Comparison of ENCODE assay signal across 11 cellular contexts in the genomic region with DNA sequence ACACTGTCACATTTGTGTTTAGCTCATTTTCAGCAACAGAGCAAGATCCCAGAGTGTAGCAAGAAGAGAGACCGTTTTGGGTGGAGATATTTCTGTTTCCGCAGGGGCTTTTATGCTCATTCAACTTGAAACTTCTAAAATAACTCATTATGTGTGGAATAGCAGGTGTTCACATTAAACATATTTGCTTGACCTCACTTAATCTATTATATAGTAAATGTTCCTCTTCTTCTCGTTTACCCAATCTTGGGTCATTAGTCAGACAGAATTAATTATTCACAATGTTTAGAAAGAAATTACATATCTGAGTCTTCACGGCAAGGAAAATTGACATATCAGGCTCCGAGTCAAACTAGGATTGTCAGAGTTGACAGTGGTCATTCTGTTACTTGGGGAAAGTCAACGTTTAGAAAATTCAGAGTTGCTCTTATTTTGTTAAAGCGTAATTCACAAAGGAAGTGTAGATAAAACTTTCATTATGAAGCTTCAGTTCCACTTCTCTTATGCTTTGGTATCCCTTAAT.
DNase-seq lines count a peak whose midpoint lies in the region; ATAC-seq, FAIRE-seq and TF ChIP-seq lines count a peak whose summit lies in the region.
"Had no signal": no experiment of that assay in that cellular context is flagged by ENCODE, and none has a peak within 500 bp of the region (broad histone marks: within the 10 kb centered on the region; RNA-seq: fewer than 3 reads in every experiment).

No MANE protein-coding gene starts in this region.

- peak; percentile 85 for FAIRE-seq in GM12892 (lab: Jason Lieb, UNC)

- H3K79me2 ChIP-seq in trophoblast cell (ENCODE audit: control insufficient read depth, insufficient read depth, low read length, poor library complexity): no peaks in the 10 kb centered on the region

- no peak for TF ChIP-seq CTCF in heart right ventricle (IDR thresholded peaks at IDR 0.05)

- no peak overlapping the region for H3K9ac ChIP-seq in trophoblast cell (ENCODE audit: low read length)

- no peak for TF ChIP-seq POLR2A in GM12892 (IDR thresholded peaks at IDR 0.05; ENCODE audit: low read depth, low read length)

- H4K12ac ChIP-seq in trophoblast cell (ENCODE audit: low read depth, low read length): no peak overlapping the region

- H2BK5ac ChIP-seq in trophoblast cell (ENCODE audit: low read depth, low read length, poor library complexity): no peak overlapping the region

- H3K18ac ChIP-seq in trophoblast cell (ENCODE audit: low read length): no peak overlapping the region

- peaks cover 0 to 11% (median 0%) of the 10 kb centered on the region in 9 donors for H3K4me1 ChIP-seq in heart right ventricle
- H3K4me1 ChIP-seq in trophoblast cell (ENCODE audit: control insufficient read depth in 1 of 2, insufficient read depth in 2 of 2, low read length in 2 of 2): peaks cover 2 to 3% of the 10 kb centered on the region in 2 experiments

- H3K36me3 ChIP-seq in heart right ventricle (no peaks in the 10 kb centered on the region), trophoblast cell (ENCODE audit: control insufficient read depth in 1 of 2, insufficient read depth in 2 of 2, low read length in 2 of 2) (no peaks in the 10 kb centered on the region)

- H3K27me3 ChIP-seq in heart right ventricle (no peaks in the 10 kb centered on the region), trophoblast cell (ENCODE audit: insufficient read depth, low read length) (no peaks in the 10 kb centered on the region)

- H2AFZ ChIP-seq in trophoblast cell (ENCODE audit: insufficient read depth, low read length, poor library complexity): no peak overlapping the region

- no peak overlapping the region for H3K23ac ChIP-seq in trophoblast cell (ENCODE audit: low read length)

- no peak overlapping the region for H3K4ac ChIP-seq in trophoblast cell (ENCODE audit: low read depth, low read length)

- H4K8ac ChIP-seq in trophoblast cell (ENCODE audit: low read depth, low read length): no peak overlapping the region

- no peak overlapping the region for H3K4me3 ChIP-seq in heart right ventricle
- H3K4me3 ChIP-seq in trophoblast cell (ENCODE audit: low read depth, low read length): no peak overlapping the region

- intact Hi-C loops in heart right ventricle (cut with DNase I): no loop called here

- DNase-seq in GM12892 (ENCODE audit: insufficient read length): no peak
- DNase-seq in NCI-H774 (lab: John Stamatoyannopoulos, UW): peak; percentile 36
- DNase-seq in NCI-H82 (lab: John Stamatoyannopoulos, UW): no peak
- DNase-seq in cerebellum (ENCODE audit: low spot score): no peak
- DNase-seq in heart right ventricle: no peak
- DNase-seq in trophoblast cell: no peak
- DNase-seq: anterior cingulate cortex; GF-D8; naive thymus-derived CD8-positive, alpha-beta T cell had no signal

- H3K14ac ChIP-seq in trophoblast cell (ENCODE audit: low read length): no peak overlapping the region

- WGBS in heart right ventricle, 2 donors: 80 to 84% methylated on average over 7 of the region's 7 CpGs
- WGBS in trophoblast cell (ENCODE audit: extremely low coverage, insufficient coverage, insufficient read length): no CpG with 5 or more reads among the region's 7 CpGs

- H2AK5ac ChIP-seq in trophoblast cell (ENCODE audit: low read length): no peak overlapping the region

- no peaks in the 10 kb centered on the region for H3K79me1 ChIP-seq in trophoblast cell (ENCODE audit: low read length)

- H3K27ac ChIP-seq in heart right ventricle: no peak overlapping the region
- H3K27ac ChIP-seq in trophoblast cell (ENCODE audit: low read depth, low read length): no peak overlapping the region

- no peaks in the 10 kb centered on the region for H3K9me3 ChIP-seq in heart right ventricle
- H3K9me3 ChIP-seq in trophoblast cell (ENCODE audit: insufficient read depth, low read depth, low read length): no peaks in the 10 kb centered on the region

- no peak overlapping the region for H4K91ac ChIP-seq in trophoblast cell (ENCODE audit: low read depth, low read length)

- H2BK120ac ChIP-seq in trophoblast cell (ENCODE audit: insufficient read depth, low read length, poor library complexity): no peak overlapping the region

- ATAC-seq in GM19351 (IDR thresholded peaks at IDR 0.05; ENCODE audit: unreplicated experiment): peak; percentile 82
- ATAC-seq in HG02973 (IDR thresholded peaks at IDR 0.05; ENCODE audit: unreplicated experiment): peak; percentile 86
- no peak for ATAC-seq in heart right ventricle
- ATAC-seq: naive thymus-derived CD8-positive, alpha-beta T cell had no signal

- no peak overlapping the region for H2BK12ac ChIP-seq in trophoblast cell (ENCODE audit: low read length)

- no peak overlapping the region for H3K4me2 ChIP-seq in trophoblast cell (ENCODE audit: low read length)

Comparison
In these comparisons a context has a peak if more than half of its experiments do, and no peak if none do; other contexts are left out.
1. ATAC-seq: peak in GM19351 (single experiment) and HG02973 (single experiment); none in heart right ventricle (0 of 8).